ENCODE assay signal across 9 cellular contexts in the genomic region with DNA sequence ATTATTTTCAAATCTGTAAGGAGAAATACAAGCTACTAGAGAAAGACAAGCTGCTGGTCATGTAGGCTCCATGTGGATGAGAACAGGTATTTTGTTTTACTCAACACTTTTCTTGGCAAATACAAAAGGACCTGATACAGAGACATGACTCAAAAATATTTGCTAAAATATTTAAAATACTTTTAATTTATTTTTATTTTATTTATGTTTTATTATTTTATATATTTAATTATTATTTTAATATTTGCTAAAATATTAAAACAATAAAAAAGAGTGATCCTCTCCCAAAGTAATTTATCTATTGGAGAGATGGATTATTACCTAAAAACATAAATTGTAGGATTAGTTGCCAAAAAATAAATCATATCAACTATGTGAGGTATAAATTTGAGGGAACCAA.
"Had no signal": no experiment of that assay in that cellular context is flagged by ENCODE, and none has a peak within 500 bp of the region (broad histone marks: within the 10 kb centered on the region; RNA-seq: fewer than 3 reads in every experiment).

No MANE protein-coding gene starts in this region.

- FAIRE-seq: HTR-8/SVneo, K562 had no signal

- H3K4me3 Mint-ChIP-seq: HFFc6 had no signal

- H3K4me3 ChIP-seq: GM23248, HAP-1, K562 had no signal

- ATAC-seq: HCT116, K562 had no signal

- DNase-seq: GM23248, GOT3, H7, HFFc6, IMR-90 had no signal

- H3K27ac ChIP-seq: GM23248 had no signal

- H3K9me3 ChIP-seq: HAP-1 had no signal

- H3K4me1 ChIP-seq: HAP-1 had no signal

- H3K36me3 ChIP-seq: HAP-1 had no signal

- H3K9ac ChIP-seq: GM23248 had no signal

- H3K27ac Mint-ChIP-seq: HFFc6 had no signal
